In the genomic region with DNA sequence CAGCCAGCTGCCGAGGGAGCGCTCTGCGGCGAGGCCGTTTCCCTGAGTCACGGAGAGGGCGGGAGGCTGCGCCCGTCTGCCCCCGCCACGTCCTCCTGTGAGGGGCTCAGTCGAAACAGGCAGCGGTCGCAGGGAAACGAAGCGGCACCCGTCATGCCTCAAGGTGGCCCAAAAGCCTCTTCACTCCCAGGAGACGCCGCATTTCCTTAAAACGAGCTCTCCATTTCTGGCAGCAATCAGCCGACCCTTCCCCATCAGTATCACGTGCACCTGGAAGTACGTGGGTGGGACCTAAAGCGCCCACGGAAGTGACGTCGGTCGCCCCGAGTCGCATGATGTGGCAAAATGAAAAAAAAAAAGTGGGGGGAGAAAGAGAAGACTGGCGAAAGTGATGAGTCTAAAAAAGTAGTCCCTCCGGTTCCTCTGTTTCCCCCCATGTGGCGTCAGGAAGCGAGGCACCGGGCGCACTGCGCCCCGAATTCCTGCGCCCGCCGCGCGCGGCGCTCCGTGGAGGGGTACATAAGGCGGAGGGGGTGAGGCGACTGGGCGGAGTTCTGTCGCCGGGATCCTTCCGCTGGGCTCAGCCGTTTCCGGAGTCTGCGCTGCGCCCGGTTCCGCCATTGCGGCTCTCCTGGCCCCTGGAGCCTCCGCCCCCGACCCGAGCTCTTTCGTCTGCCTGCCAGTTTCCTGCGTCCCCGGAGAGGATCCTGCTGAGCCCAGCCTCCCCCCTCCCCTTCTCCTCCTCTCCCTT, we compare ENCODE assay signal across 1 cellular context.
TF ChIP-seq lines count a peak whose summit lies in the region.

A gene (plus strand): TSS at position 583 of the 751 bp plus-strand sequence. CDS start 237 bp downstream, outside the sequence.

TF ChIP-seq in K562, 482 proteins besides CTCF, POLR2A, EP300 and RAD21 (continued from another document and continues in another):
- TF ChIP-seq, protein P1, sequence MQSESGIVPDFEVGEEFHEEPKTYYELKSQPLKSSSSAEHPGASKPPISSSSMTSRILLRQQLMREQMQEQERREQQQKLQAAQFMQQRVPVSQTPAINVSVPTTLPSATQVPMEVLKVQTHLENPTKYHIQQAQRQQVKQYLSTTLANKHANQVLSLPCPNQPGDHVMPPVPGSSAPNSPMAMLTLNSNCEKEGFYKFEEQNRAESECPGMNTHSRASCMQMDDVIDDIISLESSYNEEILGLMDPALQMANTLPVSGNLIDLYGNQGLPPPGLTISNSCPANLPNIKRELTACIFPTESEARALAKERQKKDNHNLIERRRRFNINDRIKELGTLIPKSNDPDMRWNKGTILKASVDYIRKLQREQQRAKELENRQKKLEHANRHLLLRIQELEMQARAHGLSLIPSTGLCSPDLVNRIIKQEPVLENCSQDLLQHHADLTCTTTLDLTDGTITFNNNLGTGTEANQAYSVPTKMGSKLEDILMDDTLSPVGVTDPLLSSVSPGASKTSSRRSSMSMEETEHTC (IDR thresholded peaks at IDR 0.05) = peak; percentile 92
- TF ChIP-seq, protein P2, sequence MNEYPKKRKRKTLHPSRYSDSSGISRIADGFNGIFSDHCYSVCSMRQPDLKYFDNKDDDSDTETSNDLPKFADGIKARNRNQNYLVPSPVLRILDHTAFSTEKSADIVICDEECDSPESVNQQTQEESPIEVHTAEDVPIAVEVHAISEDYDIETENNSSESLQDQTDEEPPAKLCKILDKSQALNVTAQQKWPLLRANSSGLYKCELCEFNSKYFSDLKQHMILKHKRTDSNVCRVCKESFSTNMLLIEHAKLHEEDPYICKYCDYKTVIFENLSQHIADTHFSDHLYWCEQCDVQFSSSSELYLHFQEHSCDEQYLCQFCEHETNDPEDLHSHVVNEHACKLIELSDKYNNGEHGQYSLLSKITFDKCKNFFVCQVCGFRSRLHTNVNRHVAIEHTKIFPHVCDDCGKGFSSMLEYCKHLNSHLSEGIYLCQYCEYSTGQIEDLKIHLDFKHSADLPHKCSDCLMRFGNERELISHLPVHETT (CRISPR knock-in tag; conservative IDR thresholded peaks at IDR 0.05 in 1 of 2, IDR thresholded peaks at IDR 0.05 in 1 of 2) = peak in 1 of 2 experiments; percentile 85; a peak in 1 of 4 replicates
- TF ChIP-seq SAP30 (IDR thresholded peaks at IDR 0.05; ENCODE audit: borderline replicate concordance, insufficient read depth, low read depth, low read length, poor library complexity, severe bottlenecking) = peak; percentile 64
- TF ChIP-seq, protein P3, sequence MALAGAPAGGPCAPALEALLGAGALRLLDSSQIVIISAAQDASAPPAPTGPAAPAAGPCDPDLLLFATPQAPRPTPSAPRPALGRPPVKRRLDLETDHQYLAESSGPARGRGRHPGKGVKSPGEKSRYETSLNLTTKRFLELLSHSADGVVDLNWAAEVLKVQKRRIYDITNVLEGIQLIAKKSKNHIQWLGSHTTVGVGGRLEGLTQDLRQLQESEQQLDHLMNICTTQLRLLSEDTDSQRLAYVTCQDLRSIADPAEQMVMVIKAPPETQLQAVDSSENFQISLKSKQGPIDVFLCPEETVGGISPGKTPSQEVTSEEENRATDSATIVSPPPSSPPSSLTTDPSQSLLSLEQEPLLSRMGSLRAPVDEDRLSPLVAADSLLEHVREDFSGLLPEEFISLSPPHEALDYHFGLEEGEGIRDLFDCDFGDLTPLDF (CRISPR knock-in tag; IDR thresholded peaks at IDR 0.05) = peak; percentile 71; the same call in 1 of the 2 replicates
- TF ChIP-seq IFI16 (CRISPR knock-in tag; IDR thresholded peaks at IDR 0.05) = no peak
- TF ChIP-seq U2AF1 (optimal IDR thresholded peaks at IDR 0.05; ENCODE audit: low read depth, low read length) = peak; percentile 75
- TF ChIP-seq ZFPM2 (CRISPR knock-in tag; IDR thresholded peaks at IDR 0.05) = 0 out of 2 replicates have a peak, but pooled peaks have one; percentile 32
- no peak for TF ChIP-seq ZNF583 (CRISPR knock-in tag; IDR thresholded peaks at IDR 0.05)
- TF ChIP-seq GATAD2A (IDR thresholded peaks at IDR 0.05) = 0 out of 2 replicates have a peak, but pooled peaks have one; percentile 58
- TF ChIP-seq, protein P4, sequence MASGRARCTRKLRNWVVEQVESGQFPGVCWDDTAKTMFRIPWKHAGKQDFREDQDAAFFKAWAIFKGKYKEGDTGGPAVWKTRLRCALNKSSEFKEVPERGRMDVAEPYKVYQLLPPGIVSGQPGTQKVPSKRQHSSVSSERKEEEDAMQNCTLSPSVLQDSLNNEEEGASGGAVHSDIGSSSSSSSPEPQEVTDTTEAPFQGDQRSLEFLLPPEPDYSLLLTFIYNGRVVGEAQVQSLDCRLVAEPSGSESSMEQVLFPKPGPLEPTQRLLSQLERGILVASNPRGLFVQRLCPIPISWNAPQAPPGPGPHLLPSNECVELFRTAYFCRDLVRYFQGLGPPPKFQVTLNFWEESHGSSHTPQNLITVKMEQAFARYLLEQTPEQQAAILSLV (tag; IDR thresholded peaks at IDR 0.05) = no peak
- TF ChIP-seq, protein P5, sequence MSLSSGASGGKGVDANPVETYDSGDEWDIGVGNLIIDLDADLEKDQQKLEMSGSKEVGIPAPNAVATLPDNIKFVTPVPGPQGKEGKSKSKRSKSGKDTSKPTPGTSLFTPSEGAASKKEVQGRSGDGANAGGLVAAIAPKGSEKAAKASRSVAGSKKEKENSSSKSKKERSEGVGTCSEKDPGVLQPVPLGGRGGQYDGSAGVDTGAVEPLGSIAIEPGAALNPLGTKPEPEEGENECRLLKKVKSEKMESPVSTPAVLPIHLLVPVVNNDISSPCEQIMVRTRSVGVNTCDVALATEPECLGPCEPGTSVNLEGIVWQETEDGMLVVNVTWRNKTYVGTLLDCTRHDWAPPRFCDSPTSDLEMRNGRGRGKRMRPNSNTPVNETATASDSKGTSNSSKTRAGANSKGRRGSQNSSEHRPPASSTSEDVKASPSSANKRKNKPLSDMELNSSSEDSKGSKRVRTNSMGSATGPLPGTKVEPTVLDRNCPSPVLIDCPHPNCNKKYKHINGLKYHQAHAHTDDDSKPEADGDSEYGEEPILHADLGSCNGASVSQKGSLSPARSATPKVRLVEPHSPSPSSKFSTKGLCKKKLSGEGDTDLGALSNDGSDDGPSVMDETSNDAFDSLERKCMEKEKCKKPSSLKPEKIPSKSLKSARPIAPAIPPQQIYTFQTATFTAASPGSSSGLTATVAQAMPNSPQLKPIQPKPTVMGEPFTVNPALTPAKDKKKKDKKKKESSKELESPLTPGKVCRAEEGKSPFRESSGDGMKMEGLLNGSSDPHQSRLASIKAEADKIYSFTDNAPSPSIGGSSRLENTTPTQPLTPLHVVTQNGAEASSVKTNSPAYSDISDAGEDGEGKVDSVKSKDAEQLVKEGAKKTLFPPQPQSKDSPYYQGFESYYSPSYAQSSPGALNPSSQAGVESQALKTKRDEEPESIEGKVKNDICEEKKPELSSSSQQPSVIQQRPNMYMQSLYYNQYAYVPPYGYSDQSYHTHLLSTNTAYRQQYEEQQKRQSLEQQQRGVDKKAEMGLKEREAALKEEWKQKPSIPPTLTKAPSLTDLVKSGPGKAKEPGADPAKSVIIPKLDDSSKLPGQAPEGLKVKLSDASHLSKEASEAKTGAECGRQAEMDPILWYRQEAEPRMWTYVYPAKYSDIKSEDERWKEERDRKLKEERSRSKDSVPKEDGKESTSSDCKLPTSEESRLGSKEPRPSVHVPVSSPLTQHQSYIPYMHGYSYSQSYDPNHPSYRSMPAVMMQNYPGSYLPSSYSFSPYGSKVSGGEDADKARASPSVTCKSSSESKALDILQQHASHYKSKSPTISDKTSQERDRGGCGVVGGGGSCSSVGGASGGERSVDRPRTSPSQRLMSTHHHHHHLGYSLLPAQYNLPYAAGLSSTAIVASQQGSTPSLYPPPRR (CRISPR knock-in tag; IDR thresholded peaks at IDR 0.05; ENCODE audit: borderline replicate concordance) = peak; percentile 40; the same call in 1 of the 2 replicates
- TF ChIP-seq, protein P6, sequence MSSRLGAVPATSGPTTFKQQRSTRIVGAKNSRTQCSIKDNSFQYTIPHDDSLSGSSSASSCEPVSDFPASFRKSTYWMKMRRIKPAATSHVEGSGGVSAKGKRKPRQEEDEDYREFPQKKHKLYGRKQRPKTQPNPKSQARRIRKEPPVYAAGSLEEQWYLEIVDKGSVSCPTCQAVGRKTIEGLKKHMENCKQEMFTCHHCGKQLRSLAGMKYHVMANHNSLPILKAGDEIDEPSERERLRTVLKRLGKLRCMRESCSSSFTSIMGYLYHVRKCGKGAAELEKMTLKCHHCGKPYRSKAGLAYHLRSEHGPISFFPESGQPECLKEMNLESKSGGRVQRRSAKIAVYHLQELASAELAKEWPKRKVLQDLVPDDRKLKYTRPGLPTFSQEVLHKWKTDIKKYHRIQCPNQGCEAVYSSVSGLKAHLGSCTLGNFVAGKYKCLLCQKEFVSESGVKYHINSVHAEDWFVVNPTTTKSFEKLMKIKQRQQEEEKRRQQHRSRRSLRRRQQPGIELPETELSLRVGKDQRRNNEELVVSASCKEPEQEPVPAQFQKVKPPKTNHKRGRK (tag; IDR thresholded peaks at IDR 0.05) = no peak
- TF ChIP-seq ZNF121 (CRISPR knock-in tag; conservative IDR thresholded peaks at IDR 0.05) = no peak
- no peak for TF ChIP-seq MED1 (CRISPR knock-in tag; IDR thresholded peaks at IDR 0.05; ENCODE audit: borderline replicate concordance)
- no peak for TF ChIP-seq ZNF146 (CRISPR knock-in tag; IDR thresholded peaks at IDR 0.05; ENCODE audit: unreplicated experiment)
- TF ChIP-seq CREB1 (IDR thresholded peaks at IDR 0.05) = peak; percentile 89
- peak; percentile 93 for TF ChIP-seq CREB1 (CRISPR knock-in tag; IDR thresholded peaks at IDR 0.05)
- TF ChIP-seq GTF2E2 (tag; IDR thresholded peaks at IDR 0.05) = peak; percentile 94
- peak; percentile 75 for TF ChIP-seq KDM5B (IDR thresholded peaks at IDR 0.05; ENCODE audit: insufficient replicate concordance, low read depth, low read length)
- no peak for TF ChIP-seq ZNF551 (CRISPR knock-in tag; IDR thresholded peaks at IDR 0.05)
- TF ChIP-seq HDAC2 (IDR thresholded peaks at IDR 0.05) = peak; percentile 87
- no peak for TF ChIP-seq ZNF764 (CRISPR knock-in tag; IDR thresholded peaks at IDR 0.05; ENCODE audit: low read depth)
- no peak for TF ChIP-seq EWSR1 (IDR thresholded peaks at IDR 0.05; ENCODE audit: borderline replicate concordance, low read depth, partially characterized antibody)
- TF ChIP-seq ZNF668 (CRISPR knock-in tag; IDR thresholded peaks at IDR 0.05) = no peak
- TF ChIP-seq, protein P7, sequence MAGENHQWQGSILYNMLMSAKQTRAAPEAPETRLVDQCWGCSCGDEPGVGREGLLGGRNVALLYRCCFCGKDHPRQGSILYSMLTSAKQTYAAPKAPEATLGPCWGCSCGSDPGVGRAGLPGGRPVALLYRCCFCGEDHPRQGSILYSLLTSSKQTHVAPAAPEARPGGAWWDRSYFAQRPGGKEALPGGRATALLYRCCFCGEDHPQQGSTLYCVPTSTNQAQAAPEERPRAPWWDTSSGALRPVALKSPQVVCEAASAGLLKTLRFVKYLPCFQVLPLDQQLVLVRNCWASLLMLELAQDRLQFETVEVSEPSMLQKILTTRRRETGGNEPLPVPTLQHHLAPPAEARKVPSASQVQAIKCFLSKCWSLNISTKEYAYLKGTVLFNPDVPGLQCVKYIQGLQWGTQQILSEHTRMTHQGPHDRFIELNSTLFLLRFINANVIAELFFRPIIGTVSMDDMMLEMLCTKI (IDR thresholded peaks at IDR 0.05; ENCODE audit: partially characterized antibody) = no peak
- no peak for TF ChIP-seq TEAD2 (tag; IDR thresholded peaks at IDR 0.05)
- TF ChIP-seq, protein P8, sequence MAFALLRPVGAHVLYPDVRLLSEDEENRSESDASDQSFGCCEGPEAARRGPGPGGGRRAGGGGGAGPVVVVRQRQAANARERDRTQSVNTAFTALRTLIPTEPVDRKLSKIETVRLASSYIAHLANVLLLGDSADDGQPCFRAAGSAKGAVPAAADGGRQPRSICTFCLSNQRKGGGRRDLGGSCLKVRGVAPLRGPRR (CRISPR knock-in tag; IDR thresholded peaks at IDR 0.05) = no peak
- peak; percentile 53 for TF ChIP-seq TCF3 (CRISPR knock-in tag; IDR thresholded peaks at IDR 0.05)
- no peak for TF ChIP-seq ZNF347 (CRISPR knock-in tag; IDR thresholded peaks at IDR 0.05; ENCODE audit: low read depth)
- TF ChIP-seq PCBP1 (IDR thresholded peaks at IDR 0.05; ENCODE audit: low read depth, low read length, poor library complexity, severe bottlenecking) = peak; percentile 100
- peak; percentile 66 to 75; a peak in 2 of 4 replicates for TF ChIP-seq ARNT (IDR thresholded peaks at IDR 0.05)
- no peak for TF ChIP-seq MYBL2 (IDR thresholded peaks at IDR 0.05; ENCODE audit: low read depth)
- TF ChIP-seq MYBL2 (CRISPR knock-in tag; IDR thresholded peaks at IDR 0.05; ENCODE audit: borderline replicate concordance) = no peak
- TF ChIP-seq SMARCC2 (IDR thresholded peaks at IDR 0.05; ENCODE audit: low read depth) = peak; percentile 45; the same call in 1 of the 2 replicates
- TF ChIP-seq, protein P9, sequence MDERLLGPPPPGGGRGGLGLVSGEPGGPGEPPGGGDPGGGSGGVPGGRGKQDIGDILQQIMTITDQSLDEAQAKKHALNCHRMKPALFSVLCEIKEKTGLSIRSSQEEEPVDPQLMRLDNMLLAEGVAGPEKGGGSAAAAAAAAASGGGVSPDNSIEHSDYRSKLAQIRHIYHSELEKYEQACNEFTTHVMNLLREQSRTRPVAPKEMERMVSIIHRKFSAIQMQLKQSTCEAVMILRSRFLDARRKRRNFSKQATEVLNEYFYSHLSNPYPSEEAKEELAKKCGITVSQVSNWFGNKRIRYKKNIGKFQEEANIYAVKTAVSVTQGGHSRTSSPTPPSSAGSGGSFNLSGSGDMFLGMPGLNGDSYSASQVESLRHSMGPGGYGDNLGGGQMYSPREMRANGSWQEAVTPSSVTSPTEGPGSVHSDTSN (CRISPR knock-in tag; IDR thresholded peaks at IDR 0.05; ENCODE audit: low read depth) = no peak
- TF ChIP-seq, protein P9 (tag; conservative IDR thresholded peaks at IDR 0.05; ENCODE audit: low read depth) = 0 out of 2 replicates have a peak, but pooled peaks have one; percentile 5
